ENCODE assay signal across 1 cellular context in the genomic region with DNA sequence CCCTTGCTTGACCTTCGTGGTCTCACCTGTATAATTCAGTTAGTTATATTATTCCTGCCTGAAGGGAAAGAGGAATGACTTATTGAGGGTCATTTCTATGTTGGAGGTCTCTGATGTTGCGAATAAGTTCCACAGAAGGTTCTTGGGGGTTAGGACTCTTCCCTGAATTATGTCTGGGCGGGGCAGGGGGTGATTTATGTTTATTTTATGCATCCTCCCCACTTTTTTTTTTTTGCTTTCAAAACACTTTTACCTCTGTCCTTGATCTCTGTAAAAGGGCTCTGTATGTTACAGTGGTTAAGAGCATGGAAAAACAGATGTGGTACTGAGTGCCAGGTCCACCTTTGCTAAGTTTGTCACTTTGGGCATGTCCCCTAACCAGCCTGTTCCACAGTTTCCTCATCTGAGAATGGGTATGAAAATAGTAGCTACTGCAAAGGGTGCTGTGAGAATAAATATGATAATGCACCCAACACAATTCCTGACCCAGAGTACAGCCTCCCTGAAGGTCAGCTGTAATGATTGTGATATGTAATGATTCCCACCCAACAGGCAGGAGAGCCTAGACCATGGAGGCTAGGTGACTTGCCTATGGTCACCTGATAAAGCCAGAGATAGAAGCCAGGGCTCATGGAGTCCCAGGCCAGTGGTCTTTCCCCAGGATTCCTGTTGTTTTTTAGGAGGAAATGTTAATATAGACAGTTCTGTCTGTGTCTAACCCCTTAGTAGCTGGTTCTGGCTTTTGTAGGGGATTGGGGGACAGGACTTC.
TF ChIP-seq lines count a peak whose summit lies in the region.

No MANE protein-coding gene starts in this region.

TF ChIP-seq in HCT116, 20 proteins besides CTCF, POLR2A, EP300 and RAD21 (continued from another document):
- TF ChIP-seq, protein P1, sequence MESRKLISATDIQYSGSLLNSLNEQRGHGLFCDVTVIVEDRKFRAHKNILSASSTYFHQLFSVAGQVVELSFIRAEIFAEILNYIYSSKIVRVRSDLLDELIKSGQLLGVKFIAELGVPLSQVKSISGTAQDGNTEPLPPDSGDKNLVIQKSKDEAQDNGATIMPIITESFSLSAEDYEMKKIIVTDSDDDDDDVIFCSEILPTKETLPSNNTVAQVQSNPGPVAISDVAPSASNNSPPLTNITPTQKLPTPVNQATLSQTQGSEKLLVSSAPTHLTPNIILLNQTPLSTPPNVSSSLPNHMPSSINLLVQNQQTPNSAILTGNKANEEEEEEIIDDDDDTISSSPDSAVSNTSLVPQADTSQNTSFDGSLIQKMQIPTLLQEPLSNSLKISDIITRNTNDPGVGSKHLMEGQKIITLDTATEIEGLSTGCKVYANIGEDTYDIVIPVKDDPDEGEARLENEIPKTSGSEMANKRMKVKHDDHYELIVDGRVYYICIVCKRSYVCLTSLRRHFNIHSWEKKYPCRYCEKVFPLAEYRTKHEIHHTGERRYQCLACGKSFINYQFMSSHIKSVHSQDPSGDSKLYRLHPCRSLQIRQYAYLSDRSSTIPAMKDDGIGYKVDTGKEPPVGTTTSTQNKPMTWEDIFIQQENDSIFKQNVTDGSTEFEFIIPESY (IDR thresholded peaks at IDR 0.05; ENCODE audit: extremely low read depth, insufficient replicate concordance, low read length): no peak
- TF ChIP-seq EZH2phosphoT487 (IDR thresholded peaks at IDR 0.05; ENCODE audit: borderline replicate concordance) (no peak), TCF7L2 (IDR thresholded peaks at IDR 0.05; ENCODE audit: borderline replicate concordance, extremely low read depth, insufficient read depth, insufficient read length) (no peak), ELF1 (IDR thresholded peaks at IDR 0.05; ENCODE audit: borderline replicate concordance, low read depth) (no peak), CBX3 (IDR thresholded peaks at IDR 0.05; ENCODE audit: low read depth) (no peak), ZNF274 (IDR thresholded peaks at IDR 0.05; ENCODE audit: low read depth, low read length) (no peak)
